ENCODE assay signal across 9 cellular contexts in genomic region chr11:128483211-128483788, GRCh38.
A peak's percentile ranks its signal among the peaks of the same experiment; 100 is the strongest.
DNase-seq lines count a peak whose midpoint lies in the region; ATAC-seq and TF ChIP-seq lines count a peak whose summit lies in the region.
"Had no signal": no experiment of that assay in that cellular context is flagged by ENCODE, and none has a peak within 500 bp of the region (broad histone marks: within the 10 kb centered on the region; RNA-seq: fewer than 3 reads in every experiment).

No MANE protein-coding gene starts in this region.

- DNase-seq in activated effector memory CD4-positive, alpha-beta T cell treated with anti-CD3 and anti-CD28 coated beads, Interleukin-2, amount 50 U/mL, for 16 hours, result peak; percentile 73
- no peak for DNase-seq in activated effector memory CD4-positive, alpha-beta T cell treated with Interleukin-2 at 50 U/mL for 16 hours
- peak; percentile 43 for DNase-seq in activated CD8-positive, alpha-beta T cell treated with anti-CD3 and anti-CD28 coated beads, Interleukin-2, amount 10 ng/mL, durations not matched to agents 7 days and 5 days
- no peak for DNase-seq in spleen
- DNase-seq in cortex of kidney (lab: John Stamatoyannopoulos, UW), result no peak
- no peak for DNase-seq in left lobe of liver (ENCODE audit: low spot score)
- no peak for DNase-seq in glutamatergic neuron

- no peak for TF ChIP-seq POLR2A in spleen (IDR thresholded peaks at IDR 0.05)

- H3K36me3 ChIP-seq in spleen, result peaks cover 0 to 100% (median 76%) of the 10 kb centered on the region in 6 donors

- H3K27ac Mint-ChIP-seq in activated CD8-positive, alpha-beta T cell treated with anti-CD3 and anti-CD28 coated beads, Interleukin-2, amount 10 ng/mL, durations not matched to agents 7 days and 5 days, result peak overlapping the region; percentile 88
- no peak overlapping the region for H3K27ac Mint-ChIP-seq in glutamatergic neuron (ENCODE audit: unreplicated experiment)

- no peaks in the 10 kb centered on the region for H3K9me3 ChIP-seq in spleen

- TF ChIP-seq CTCF in spleen (IDR thresholded peaks at IDR 0.05 in 8 of 11, conservative IDR thresholded peaks at IDR 0.05 in 3 of 11) (no peak), glutamatergic neuron (IDR thresholded peaks at IDR 0.05; ENCODE audit: partially characterized antibody, unreplicated experiment) (no peak)

- no peaks in the 10 kb centered on the region for H3K27me3 ChIP-seq in spleen (replicated peaks in 1 of 7)
- H3K27me3 ChIP-seq: BLaER1 had no signal

- intact Hi-C loops in spleen (cut with DNase I; ENCODE audit: low total_unique reads), result no loop called here

- peak overlapping the region in 4 of 8 donors; percentile 11 to 51 (median 18) for H3K4me3 ChIP-seq in spleen
- H3K4me3 ChIP-seq: BLaER1 had no signal

- CTCF ChIA-PET in activated CD8-positive, alpha-beta T cell treated with anti-CD3 and anti-CD28 coated beads, Interleukin-2, amount 10 ng/mL, durations not matched to agents 7 days and 5 days (lab: Charles Lee), result interaction anchor here (0.9 to 6.8 kb wide), 18 partner anchors 10 to 311 kb away, joined by 3 to 42 read pairs (median 6); no protein-coding TSS in a partner anchor

- H3K4me1 Mint-ChIP-seq in activated CD8-positive, alpha-beta T cell treated with anti-CD3 and anti-CD28 coated beads, Interleukin-2, amount 10 ng/mL, durations not matched to agents 7 days and 5 days (ENCODE audit: low read depth), result peaks cover 95% of the 10 kb centered on the region
- H3K4me1 Mint-ChIP-seq in glutamatergic neuron (ENCODE audit: low read depth, unreplicated experiment), result no peaks in the 10 kb centered on the region

- H3K36me3 Mint-ChIP-seq in activated CD8-positive, alpha-beta T cell treated with anti-CD3 and anti-CD28 coated beads, Interleukin-2, amount 10 ng/mL, durations not matched to agents 7 days and 5 days (ENCODE audit: low read depth), result peaks cover 96% of the 10 kb centered on the region
- no peaks in the 10 kb centered on the region for H3K36me3 Mint-ChIP-seq in glutamatergic neuron (ENCODE audit: unreplicated experiment)

- ATAC-seq in HG03060 (IDR thresholded peaks at IDR 0.05; ENCODE audit: low read depth, unreplicated experiment) (peak; percentile 39), left lobe of liver (no peak)
- ATAC-seq in activated CD8-positive, alpha-beta T cell treated with anti-CD3 and anti-CD28 coated beads, Interleukin-2, amount 10 ng/mL, durations not matched to agents 7 days and 5 days, result peak; percentile 20

- 11 to 22% (median 16%) methylated on average over 7 of the region's 7 CpGs for WGBS in spleen, 5 donors

- H3K4me1 ChIP-seq in spleen, result peaks cover 71 to 100% (median 99%) of the 10 kb centered on the region in 6 donors
- H3K4me1 ChIP-seq: BLaER1 had no signal

- H3K27me3 Mint-ChIP-seq in activated CD8-positive, alpha-beta T cell treated with anti-CD3 and anti-CD28 coated beads, Interleukin-2, amount 10 ng/mL, durations not matched to agents 7 days and 5 days (ENCODE audit: low read depth), result no peaks in the 10 kb centered on the region
- H3K27me3 Mint-ChIP-seq in glutamatergic neuron (ENCODE audit: unreplicated experiment), result peaks cover 2% of the 10 kb centered on the region

- H3K27ac ChIP-seq in spleen, result peak overlapping the region; percentile 62 to 95 (median 87)
- H3K27ac ChIP-seq: BLaER1 had no signal

- no peaks in the 10 kb centered on the region for H3K9me3 Mint-ChIP-seq in activated CD8-positive, alpha-beta T cell treated with anti-CD3 and anti-CD28 coated beads, Interleukin-2, amount 10 ng/mL, durations not matched to agents 7 days and 5 days (ENCODE audit: insufficient read depth)
- H3K9me3 Mint-ChIP-seq in glutamatergic neuron (ENCODE audit: unreplicated experiment), result no peaks in the 10 kb centered on the region

- peak overlapping the region; percentile 63 for H3K4me3 Mint-ChIP-seq in activated CD8-positive, alpha-beta T cell treated with anti-CD3 and anti-CD28 coated beads, Interleukin-2, amount 10 ng/mL, durations not matched to agents 7 days and 5 days
- H3K4me3 Mint-ChIP-seq in glutamatergic neuron (ENCODE audit: unreplicated experiment), result no peak overlapping the region

- POLR2A ChIA-PET in activated CD8-positive, alpha-beta T cell treated with anti-CD3 and anti-CD28 coated beads, Interleukin-2, amount 10 ng/mL, durations not matched to agents 7 days and 5 days (lab: Charles Lee), result interaction anchor here (0.8 to 16.8 kb wide), 13 partner anchors 11 to 193 kb away, joined by 4 to 175 read pairs (median 10); no protein-coding TSS in a partner anchor

Comparison
In these comparisons a context has a peak if more than half of its experiments do, and no peak if none do; other contexts are left out.
1. DNase-seq: peak in activated effector memory CD4-positive, alpha-beta T cell treated with anti-CD3 and anti-CD28 coated beads, Interleukin-2, amount 50 U/mL, for 16 hours (single experiment) and activated CD8-positive, alpha-beta T cell treated with anti-CD3 and anti-CD28 coated beads, Interleukin-2, amount 10 ng/mL, durations not matched to agents 7 days and 5 days (single experiment); none in activated effector memory CD4-positive, alpha-beta T cell treated with Interleukin-2 at 50 U/mL for 16 hours (single experiment), spleen (single experiment), cortex of kidney (single experiment), left lobe of liver (single experiment) and glutamatergic neuron (single experiment).